ENCODE assay signal across 30 cellular contexts in genomic region chr14:59540852-59541251, GRCh38. TPM values are rescaled to one million over a fixed set of nuclear protein-coding genes. Genes with fewer than 3 reads are reported as not detected.
"Had no signal": no experiment of that assay in that cellular context is flagged by ENCODE, and none has a peak within 500 bp of the region (broad histone marks: within the 10 kb centered on the region; RNA-seq: fewer than 3 reads in every experiment).

No MANE protein-coding gene starts in this region.

- H3K4me3 ChIP-seq: left ventricle myocardium inferior, neural progenitor cell, ovary, right atrium auricular region, right lobe of liver, smooth muscle cell, tibial nerve, vagina had no signal

- H3K27me3 ChIP-seq: neural progenitor cell, ovary, right atrium auricular region, right lobe of liver, tibial nerve, vagina had no signal

- DNase-seq: hypothalamus; islet precursor cell; left ventricle myocardium inferior; naive B cell; natural killer cell; nephron progenitor cell; ovary; right lobe of liver; stimulated activated CD4-positive, alpha-beta T cell treated with anti-CD3 and anti-CD28 coated beads, Interleukin-1b, Interleukin-23, amount 100 ng/mL, for 48 hours; stimulated activated CD4-positive, alpha-beta T cell treated with anti-CD3 and anti-CD28 coated beads, Interleukin-2, amount 100 ng/mL, for 48 hours; stimulated activated CD4-positive, alpha-beta T cell treated with anti-CD3 and anti-CD28 coated beads, Interleukin-4, amount 100 ng/mL, for 4 hours; stimulated activated CD8-positive, alpha-beta memory T cell treated with anti-CD3 and anti-CD28 coated beads, Interleukin-4, amount 100 ng/mL, for 48 hours; stimulated activated naive CD4-positive, alpha-beta T cell treated with Interleukin-2 at 50 U/mL for 16 hours; stimulated activated naive CD8-positive, alpha-beta T cell treated with anti-CD3 and anti-CD28 coated beads, Interleukin-15, amount 100 ng/mL, for 72 hours; substantia nigra had no signal

- H3K9ac ChIP-seq: neural progenitor cell had no signal

- H2AFZ ChIP-seq: neural progenitor cell had no signal

- H3K9me3 ChIP-seq: left ventricle myocardium inferior, ovary, right atrium auricular region, right lobe of liver, tibial nerve, vagina had no signal

- H3K4me2 ChIP-seq: neural progenitor cell, smooth muscle cell had no signal

- ATAC-seq: natural killer cell; right lobe of liver; stimulated activated memory B cell treated with anti-CD40 and anti-IgM and Interleukin-4, amounts not matched to agents 10 μg/mL and 1 μg/mL and 100 μg/mL, for 72 hours; stimulated activated naive CD8-positive, alpha-beta T cell treated with anti-CD3 and anti-CD28 coated beads, Interleukin-15, amount 100 ng/mL, for 72 hours had no signal

- H3K4me1 ChIP-seq: left ventricle myocardium inferior, right atrium auricular region, right lobe of liver, tibial nerve, vagina had no signal

- H3K36me3 ChIP-seq: left ventricle myocardium inferior, neural progenitor cell, ovary, right atrium auricular region, right lobe of liver, tibial nerve, vagina had no signal

- H3K27ac ChIP-seq: left ventricle myocardium inferior, neural progenitor cell, ovary, right atrium auricular region, right lobe of liver, tibial nerve, vagina had no signal

RNA-seq across cellular contexts. Expression of gene CCDC175, which starts 35.8 kb away (rescaled TPM):
- total RNA-seq: kidney epithelial cell, left ventricle myocardium inferior, lower leg skin, lung microvascular endothelial cell, natural killer cell, omental fat pad, pulmonary artery endothelial cell, renal cortical epithelial cell, right atrium auricular region, right lobe of liver, skeletal muscle tissue, smooth muscle cell, tibial nerve, ureter, vagina had no signal
- polyA plus RNA-seq: ovary, smooth muscle cell, thymus had no signal
